Comparison of ENCODE assay signal across 8 cellular contexts in genomic region chr2:61764035-61764800, GRCh38.
A peak's percentile ranks its signal among the peaks of the same experiment; 100 is the strongest.
DNase-seq lines count a peak whose midpoint lies in the region; ATAC-seq and TF ChIP-seq lines count a peak whose summit lies in the region.

No MANE protein-coding gene starts in this region.

- DNase-seq in DMS153 (lab: John Stamatoyannopoulos, UW) (peak; percentile 97), OCI-M1 (lab: John Stamatoyannopoulos, UW) (peak; percentile 99), activated T-cell treated with anti-CD3 and anti-CD28 coated beads for 48 hours (ENCODE audit: low read depth) (peak; percentile 97), epithelial cell of prostate (ENCODE audit: low read depth, low spot score) (peak; percentile 97), mucosa of descending colon (peak; percentile 97)
- peak; percentile 79 to 92 for DNase-seq in stimulated activated CD8-positive, alpha-beta memory T cell treated with anti-CD3 and anti-CD28 coated beads, Interleukin-4, amount 100 ng/mL, for 1 hour (ENCODE audit: low read depth in 2 of 2, low spot score in 1 of 2)

- H3K27ac ChIP-seq in epithelial cell of prostate, result peak overlapping the region; percentile 98

- peaks cover 0 to 3% (median 0%) of the 10 kb centered on the region in 3 donors for H3K9me3 Mint-ChIP-seq in IgD-negative memory B cell

- H3K27ac Mint-ChIP-seq in IgD-negative memory B cell, result peak overlapping the region; percentile 95 to 98 (median 98)

- H3K36me3 Mint-ChIP-seq in IgD-negative memory B cell, result peaks cover 5% of the 10 kb centered on the region

- no peak for TF ChIP-seq CTCF in mucosa of descending colon (IDR thresholded peaks at IDR 0.05)

- peaks cover 11 to 17% (median 15%) of the 10 kb centered on the region in 3 donors for H3K4me1 Mint-ChIP-seq in IgD-negative memory B cell

- H3K9me3 ChIP-seq in mucosa of descending colon, result peaks cover 9% of the 10 kb centered on the region

- ATAC-seq in GM21576 (IDR thresholded peaks at IDR 0.05; ENCODE audit: unreplicated experiment) (peak; percentile 96), mucosa of descending colon (peak; percentile 99)

- H3K4me1 ChIP-seq in mucosa of descending colon (ENCODE audit: low read depth), result no peaks in the 10 kb centered on the region

- H3K36me3 ChIP-seq in mucosa of descending colon (ENCODE audit: low read depth), result no peaks in the 10 kb centered on the region

- H3K4me3 Mint-ChIP-seq in IgD-negative memory B cell, result peak overlapping the region; percentile 91 to 99 (median 98)

- no peaks in the 10 kb centered on the region for H3K27me3 Mint-ChIP-seq in IgD-negative memory B cell

- intact Hi-C loops in mucosa of descending colon (cut with DNase I, micrococcal nuclease), result no loop called here

- H3K4me3 ChIP-seq in mucosa of descending colon, result peak overlapping the region; percentile 48

Comparison
In these comparisons a context has a peak if more than half of its experiments do, and no peak if none do; other contexts are left out.
1. Peak in every context shown above with its lines: DNase-seq, ATAC-seq, H3K4me3 ChIP-seq and H3K27ac ChIP-seq.